Comparison of ENCODE assay signal across 3 cellular contexts in genomic region chr5:3535414-3536211, GRCh38.
TF ChIP-seq lines count a peak whose summit lies in the region.

No MANE protein-coding gene starts in this region.

TF ChIP-seq in GM23338, 12 proteins besides CTCF, POLR2A, EP300 and RAD21 (continued from another document):
- TF ChIP-seq, protein P1, sequence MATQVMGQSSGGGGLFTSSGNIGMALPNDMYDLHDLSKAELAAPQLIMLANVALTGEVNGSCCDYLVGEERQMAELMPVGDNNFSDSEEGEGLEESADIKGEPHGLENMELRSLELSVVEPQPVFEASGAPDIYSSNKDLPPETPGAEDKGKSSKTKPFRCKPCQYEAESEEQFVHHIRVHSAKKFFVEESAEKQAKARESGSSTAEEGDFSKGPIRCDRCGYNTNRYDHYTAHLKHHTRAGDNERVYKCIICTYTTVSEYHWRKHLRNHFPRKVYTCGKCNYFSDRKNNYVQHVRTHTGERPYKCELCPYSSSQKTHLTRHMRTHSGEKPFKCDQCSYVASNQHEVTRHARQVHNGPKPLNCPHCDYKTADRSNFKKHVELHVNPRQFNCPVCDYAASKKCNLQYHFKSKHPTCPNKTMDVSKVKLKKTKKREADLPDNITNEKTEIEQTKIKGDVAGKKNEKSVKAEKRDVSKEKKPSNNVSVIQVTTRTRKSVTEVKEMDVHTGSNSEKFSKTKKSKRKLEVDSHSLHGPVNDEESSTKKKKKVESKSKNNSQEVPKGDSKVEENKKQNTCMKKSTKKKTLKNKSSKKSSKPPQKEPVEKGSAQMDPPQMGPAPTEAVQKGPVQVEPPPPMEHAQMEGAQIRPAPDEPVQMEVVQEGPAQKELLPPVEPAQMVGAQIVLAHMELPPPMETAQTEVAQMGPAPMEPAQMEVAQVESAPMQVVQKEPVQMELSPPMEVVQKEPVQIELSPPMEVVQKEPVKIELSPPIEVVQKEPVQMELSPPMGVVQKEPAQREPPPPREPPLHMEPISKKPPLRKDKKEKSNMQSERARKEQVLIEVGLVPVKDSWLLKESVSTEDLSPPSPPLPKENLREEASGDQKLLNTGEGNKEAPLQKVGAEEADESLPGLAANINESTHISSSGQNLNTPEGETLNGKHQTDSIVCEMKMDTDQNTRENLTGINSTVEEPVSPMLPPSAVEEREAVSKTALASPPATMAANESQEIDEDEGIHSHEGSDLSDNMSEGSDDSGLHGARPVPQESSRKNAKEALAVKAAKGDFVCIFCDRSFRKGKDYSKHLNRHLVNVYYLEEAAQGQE (IDR thresholded peaks at IDR 0.05; ENCODE audit: unreplicated experiment), result no peak
- no peak for TF ChIP-seq POLR2AphosphoS5 (IDR thresholded peaks at IDR 0.05; ENCODE audit: low read depth)
- TF ChIP-seq JUNB (IDR thresholded peaks at IDR 0.05; ENCODE audit: unreplicated experiment), result no peak
- TF ChIP-seq EZH2phosphoT487 (IDR thresholded peaks at IDR 0.05; ENCODE audit: unreplicated experiment), result no peak
- TF ChIP-seq CREB1 (CRISPR knock-in tag; IDR thresholded peaks at IDR 0.05; ENCODE audit: low read depth), result no peak
- TF ChIP-seq EZH2 (IDR thresholded peaks at IDR 0.05; ENCODE audit: low read depth, unreplicated experiment), result no peak
TF ChIP-seq in GM23338: peak in this region for 0.

TF ChIP-seq in K562, 482 proteins besides CTCF, POLR2A, EP300 and RAD21 (continues in another document):
- TF ChIP-seq NKRF (IDR thresholded peaks at IDR 0.05; ENCODE audit: borderline replicate concordance) (no peak), HDAC6 (IDR thresholded peaks at IDR 0.05; ENCODE audit: low read depth, low read length) (no peak), NRF1 (conservative IDR thresholded peaks at IDR 0.05 in 1 of 2, IDR thresholded peaks at IDR 0.05 in 1 of 2) (peak; percentile 91 to 93), ZBTB5 (IDR thresholded peaks at IDR 0.05) (no peak), ESRRA (IDR thresholded peaks at IDR 0.05; ENCODE audit: borderline replicate concordance, low read depth) (peak; percentile 63; the same call in 1 of the 2 replicates), XRCC5 (IDR thresholded peaks at IDR 0.05; ENCODE audit: low read depth, low read length) (no peak), RNF2 (IDR thresholded peaks at IDR 0.05) (0 out of 2 replicates have a peak, but pooled peaks have one; percentile 18), NR2C2 (CRISPR knock-in tag; IDR thresholded peaks at IDR 0.05) (no peak), NR2C2 (tag; IDR thresholded peaks at IDR 0.05) (peak; percentile 80), POLR3A (IDR thresholded peaks at IDR 0.05; ENCODE audit: borderline replicate concordance, extremely low read depth, insufficient read depth, insufficient read length) (no peak), USF2 (CRISPR knock-in tag; IDR thresholded peaks at IDR 0.05) (peak; percentile 10; the same call in 1 of the 2 replicates), TFAP4 (CRISPR knock-in tag; IDR thresholded peaks at IDR 0.05; ENCODE audit: borderline replicate concordance) (peak; percentile 86), DDX20 (tag; IDR thresholded peaks at IDR 0.05; ENCODE audit: low read depth) (no peak), ETV5 (CRISPR knock-in tag; IDR thresholded peaks at IDR 0.05; ENCODE audit: low read depth) (no peak), POLR2G (IDR thresholded peaks at IDR 0.05; ENCODE audit: low read depth, low read length) (peak; percentile 61), ZNF12 (CRISPR knock-in tag; IDR thresholded peaks at IDR 0.05) (no peak)

TF ChIP-seq in HEK293T, 16 proteins besides CTCF, POLR2A, EP300 and RAD21 (continued from another document):
- TF ChIP-seq TARDBP (IDR thresholded peaks at IDR 0.05) (no peak), FOXK2 (IDR thresholded peaks at IDR 0.05) (no peak), CTBP1 (IDR thresholded peaks at IDR 0.05; ENCODE audit: borderline replicate concordance) (no peak), BHLHE40 (IDR thresholded peaks at IDR 0.05; ENCODE audit: borderline replicate concordance) (no peak), NFRKB (IDR thresholded peaks at IDR 0.05) (no peak), FOXM1 (IDR thresholded peaks at IDR 0.05; ENCODE audit: borderline replicate concordance) (no peak)
